Comparison of ENCODE assay signal across 17 cellular contexts in genomic region chr1:228807904-228808487, GRCh38.
"Had no signal": no experiment of that assay in that cellular context is flagged by ENCODE, and none has a peak within 500 bp of the region (broad histone marks: within the 10 kb centered on the region; RNA-seq: fewer than 3 reads in every experiment).

No MANE protein-coding gene starts in this region.

- H3K4me3 ChIP-seq: coronary artery, heart left ventricle, suprapubic skin, thyroid gland, upper lobe of right lung had no signal

- FAIRE-seq: frontal cortex, islet of Langerhans had no signal

- H3K27me3 ChIP-seq: suprapubic skin, thyroid gland, upper lobe of right lung had no signal

- ATAC-seq: heart left ventricle; natural killer cell; right cardiac atrium; stimulated activated effector memory CD8-positive, alpha-beta T cell treated with anti-CD3 and anti-CD28 coated beads, Interleukin-12 subunit alpha, Interleukin-12 subunit beta, amount 100 ng/mL, for 72 hours; stimulated activated naive CD8-positive, alpha-beta T cell treated with anti-CD3 and anti-CD28 coated beads, Interleukin-15, Interleukin-2, amounts not matched to agents 100 U/mL and 50 U/mL, for 24 hours; upper lobe of right lung had no signal

- H3K36me3 ChIP-seq: heart left ventricle, suprapubic skin, thyroid gland, upper lobe of right lung had no signal

- H3K27ac ChIP-seq: coronary artery, heart left ventricle, suprapubic skin, thyroid gland, upper lobe of right lung had no signal

- H3K9me3 ChIP-seq: heart left ventricle, suprapubic skin, thyroid gland, upper lobe of right lung had no signal

- DNase-seq: effector CD8-positive, alpha-beta T cell; heart left ventricle; hippocampal formation; kidney glomerular epithelial cell; natural killer cell; posterior cingulate gyrus; right cardiac atrium; stimulated activated CD4-positive, alpha-beta T cell treated with anti-CD3 and anti-CD28 coated beads, Interleukin-4, amount 100 ng/mL, for 1 hour; stimulated activated CD8-positive, alpha-beta memory T cell treated with anti-CD3 and anti-CD28 coated beads, Interleukin-4, amount 100 ng/mL, for 48 hours; stimulated activated naive CD8-positive, alpha-beta T cell treated with anti-CD3 and anti-CD28 coated beads, Interleukin-15, Interleukin-2, amounts not matched to agents 100 U/mL and 50 U/mL, for 24 hours; thyroid gland; upper lobe of right lung had no signal
